8 cellular contexts compared by ENCODE assay signal in the genomic region with DNA sequence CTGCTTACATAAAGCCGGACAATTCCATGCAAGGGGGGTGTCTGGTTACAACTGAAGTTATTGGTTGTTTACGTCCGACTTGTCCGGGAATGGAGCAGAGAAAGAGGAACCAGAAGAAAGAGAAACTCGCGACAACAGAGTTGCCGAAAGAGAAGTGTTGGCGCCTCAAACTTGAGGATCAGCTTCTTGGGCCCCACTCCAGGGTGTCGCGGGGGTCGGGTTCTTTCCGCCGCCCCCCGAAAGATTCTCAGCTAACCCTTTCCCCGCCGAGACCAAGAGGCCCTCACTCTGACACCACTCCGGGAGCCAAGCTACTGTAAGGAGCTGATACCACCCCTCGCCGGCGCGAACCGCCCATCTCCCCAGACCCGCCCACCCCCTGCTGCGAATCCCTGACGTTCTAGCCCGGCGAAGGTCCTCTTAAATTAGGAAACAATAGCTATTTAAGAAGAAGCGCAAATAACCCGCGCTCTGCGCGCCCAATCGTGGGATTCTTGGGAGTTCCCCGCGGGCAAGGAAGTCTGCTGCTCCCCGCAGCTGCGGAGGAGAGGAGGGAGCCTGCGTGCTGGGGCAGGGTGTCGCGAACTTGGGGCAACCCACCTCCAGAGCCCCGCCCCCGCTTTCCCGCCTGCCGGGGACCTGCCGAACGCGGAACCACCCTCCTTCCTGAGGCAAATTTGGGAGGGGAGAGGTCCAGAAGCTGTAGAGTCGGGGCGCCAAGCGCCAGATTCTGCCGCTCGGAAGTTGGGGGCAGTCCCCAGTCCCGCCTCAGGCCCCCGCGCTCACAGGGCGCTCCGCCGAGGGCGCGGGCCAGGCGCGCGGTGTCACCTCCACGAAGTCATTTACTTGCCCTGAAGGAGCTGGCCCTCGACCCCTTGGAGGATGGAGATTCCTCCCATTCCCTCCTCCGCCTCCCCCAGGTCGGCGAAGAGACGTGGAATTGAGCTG. TPM values are rescaled to one million over a fixed set of nuclear protein-coding genes. Genes with fewer than 3 reads are reported as not detected.
DNase-seq lines count a peak whose midpoint lies in the region; ATAC-seq and TF ChIP-seq lines count a peak whose summit lies in the region.

No MANE protein-coding gene starts in this region.

- H3K27ac ChIP-seq in KMS-11 (no peak overlapping the region), spleen (no peak overlapping the region)

- 2 to 5% (median 2%) methylated on average over 33 to 69 of the region's 69 CpGs for WGBS in spleen, 5 donors

- DNase-seq in DMS114 treated with DMSO at 0.1 percent for 48 hours (lab: John Stamatoyannopoulos, UW; ENCODE audit: unreplicated experiment) (peak; percentile 43), spleen (peak; percentile 85), HCEC 1CT (no peak), NCI-H345 (lab: John Stamatoyannopoulos, UW) (no peak)
- DNase-seq in activated naive CD4-positive, alpha-beta T cell treated with anti-CD3 and anti-CD28 coated beads, Interleukin-2, amount 50 U/mL, for 72 hours (ENCODE audit: low spot score in 2 of 2) = no peak

- H3K36me3 ChIP-seq in KMS-11 (ENCODE audit: insufficient read depth) = no peaks in the 10 kb centered on the region
- H3K36me3 ChIP-seq in iPS-15b (ENCODE audit: control insufficient read depth, insufficient read depth, low read length) = no peaks in the 10 kb centered on the region
- no peaks in the 10 kb centered on the region for H3K36me3 ChIP-seq in spleen

- no peak for TF ChIP-seq CTCF in KMS-11 (conservative IDR thresholded peaks at IDR 0.05; ENCODE audit: low read depth, low read length)
- no peak for TF ChIP-seq CTCF in spleen (IDR thresholded peaks at IDR 0.05 in 8 of 11, conservative IDR thresholded peaks at IDR 0.05 in 3 of 11)

- no peak overlapping the region for H3K4me3 ChIP-seq in KMS-11 (IDR thresholded peaks at IDR 0.05; ENCODE audit: insufficient read depth, low read depth, low read length)
- peak overlapping the region; percentile 72 for H3K4me3 ChIP-seq in iPS-15b (ENCODE audit: low read depth, low read length)
- H3K4me3 ChIP-seq in spleen = peak overlapping the region; percentile 29 to 65 (median 44)

- intact Hi-C loops in spleen (cut with DNase I; ENCODE audit: low total_unique reads) = no loop called here

- H3K27ac Mint-ChIP-seq in activated naive CD4-positive, alpha-beta T cell treated with anti-CD3 and anti-CD28 coated beads, Interleukin-2, amount 50 U/mL, for 72 hours = no peak overlapping the region

- peak overlapping the region; percentile 58 for H2AFZ ChIP-seq in KMS-11 (ENCODE audit: low read depth)

- no peaks in the 10 kb centered on the region for H3K79me2 ChIP-seq in KMS-11 (ENCODE audit: insufficient read depth, low read depth)

- no peaks in the 10 kb centered on the region for H3K9me3 Mint-ChIP-seq in activated naive CD4-positive, alpha-beta T cell treated with anti-CD3 and anti-CD28 coated beads, Interleukin-2, amount 50 U/mL, for 72 hours

- no peak overlapping the region for H3K9ac ChIP-seq in KMS-11
- no peak overlapping the region for H3K9ac ChIP-seq in iPS-15b (ENCODE audit: low read depth, low read length)

- no peaks in the 10 kb centered on the region for H4K20me1 ChIP-seq in KMS-11 (ENCODE audit: insufficient read depth)

- H3K27me3 ChIP-seq in KMS-11 (ENCODE audit: insufficient read depth, low read depth) (peaks cover 4% of the 10 kb centered on the region), iPS-15b (ENCODE audit: control insufficient read depth, insufficient read depth, low read length) (peaks cover 60% of the 10 kb centered on the region), spleen (replicated peaks in 1 of 7) (peaks cover 12 to 99% (median 63%) of the 10 kb centered on the region in 7 donors)

- H3K9me3 ChIP-seq in iPS-15b (ENCODE audit: control insufficient read depth, insufficient read depth, low read length) (no peaks in the 10 kb centered on the region), spleen (no peaks in the 10 kb centered on the region)

- no peak for TF ChIP-seq POLR2A in spleen (IDR thresholded peaks at IDR 0.05)

- H3K4me2 ChIP-seq in KMS-11 = peak overlapping the region; percentile 56

- ATAC-seq in activated naive CD4-positive, alpha-beta T cell treated with anti-CD3 and anti-CD28 coated beads, Interleukin-2, amount 50 U/mL, for 72 hours = peak; percentile 61 to 67
- ATAC-seq in HG03135 (IDR thresholded peaks at IDR 0.05; ENCODE audit: unreplicated experiment) = no peak

- H3K4me1 ChIP-seq in KMS-11 (ENCODE audit: low read depth, poor library complexity, severe bottlenecking) (no peaks in the 10 kb centered on the region), iPS-15b (ENCODE audit: control insufficient read depth, insufficient read depth, low read length) (peaks cover 20% of the 10 kb centered on the region), spleen (peaks cover 11 to 37% (median 33%) of the 10 kb centered on the region in 6 donors)

- H3K36me3 Mint-ChIP-seq in activated naive CD4-positive, alpha-beta T cell treated with anti-CD3 and anti-CD28 coated beads, Interleukin-2, amount 50 U/mL, for 72 hours = peaks cover 7 to 12% of the 10 kb centered on the region in 2 donors

RNA-seq across cellular contexts. Expression of a gene that starts 8.5 kb away (rescaled TPM):
- total RNA-seq in activated naive CD4-positive, alpha-beta T cell treated with anti-CD3 and anti-CD28 coated beads, Interleukin-2, amount 50 U/mL, for 72 hours = not detected
- total RNA-seq in spleen = not detected
- polyA plus RNA-seq in spleen = not detected

Comparison
In these comparisons a context has a peak if more than half of its experiments do, and no peak if none do; other contexts are left out.
1. DNase-seq: peak in DMS114 treated with DMSO at 0.1 percent for 48 hours (single experiment) and spleen (single experiment); none in activated naive CD4-positive, alpha-beta T cell treated with anti-CD3 and anti-CD28 coated beads, Interleukin-2, amount 50 U/mL, for 72 hours (0 of 2), HCEC 1CT (single experiment) and NCI-H345 (single experiment).